Comparison of ENCODE assay signal across 9 cellular contexts in genomic region chr13:101785858-101786257, GRCh38.
DNase-seq lines count a peak whose midpoint lies in the region; ATAC-seq and TF ChIP-seq lines count a peak whose summit lies in the region.
"Had no signal": no experiment of that assay in that cellular context is flagged by ENCODE, and none has a peak within 500 bp of the region (broad histone marks: within the 10 kb centered on the region; RNA-seq: fewer than 3 reads in every experiment).

No MANE protein-coding gene starts in this region.

- H3K9me3 Mint-ChIP-seq in activated naive CD4-positive, alpha-beta T cell treated with anti-CD3 and anti-CD28 coated beads for 36 hours, result no peaks in the 10 kb centered on the region

- no peak overlapping the region for H3K4me3 ChIP-seq in OCI-LY1 (ENCODE audit: low read depth, low read length, poor library complexity, severe bottlenecking)
- no peak overlapping the region for H3K4me3 ChIP-seq in aorta (ENCODE audit: low read length in 2 of 2)
- H3K4me3 ChIP-seq: HAP-1 had no signal

- H3K36me3 Mint-ChIP-seq in activated naive CD4-positive, alpha-beta T cell treated with anti-CD3 and anti-CD28 coated beads for 36 hours (ENCODE audit: low read depth), result no peaks in the 10 kb centered on the region

- no peak overlapping the region for H3K27ac Mint-ChIP-seq in activated naive CD4-positive, alpha-beta T cell treated with anti-CD3 and anti-CD28 coated beads for 36 hours

- intact Hi-C loops in activated naive CD4-positive, alpha-beta T cell treated with anti-CD3 and anti-CD28 coated beads for 36 hours (cut with micrococcal nuclease), result loop anchor here (5.0 kb wide), 1 partner anchor 771 kb away; no protein-coding TSS in a partner anchor
- intact Hi-C loops in aorta (cut with DNase I), result no loop called here

- no peaks in the 10 kb centered on the region for H3K79me2 ChIP-seq in OCI-LY1 (ENCODE audit: insufficient read depth, low read length)

- no peaks in the 10 kb centered on the region for H3K4me1 Mint-ChIP-seq in activated naive CD4-positive, alpha-beta T cell treated with anti-CD3 and anti-CD28 coated beads for 36 hours (ENCODE audit: low read depth)

- no peaks in the 10 kb centered on the region for H3F3A ChIP-seq in OCI-LY1 (ENCODE audit: insufficient read depth, low read length)

- TF ChIP-seq CTCF in OCI-LY1 (IDR thresholded peaks at IDR 0.05; ENCODE audit: low read length) (peak; percentile 43), foreskin keratinocyte (conservative IDR thresholded peaks at IDR 0.05) (peak; percentile 28)

- DNase-seq in DMS114 treated with DMSO at 0.1 percent for 48 hours (lab: John Stamatoyannopoulos, UW; ENCODE audit: unreplicated experiment), result peak; percentile 2
- DNase-seq in HS-27A (ENCODE audit: low read depth), result peak; percentile 17
- DNase-seq in foreskin keratinocyte, result no peak
- DNase-seq in activated naive CD4-positive, alpha-beta T cell treated with anti-CD3 and anti-CD28 coated beads for 36 hours, result no peak
- DNase-seq in aorta, result no peak

- no peak overlapping the region for H3K4me3 Mint-ChIP-seq in activated naive CD4-positive, alpha-beta T cell treated with anti-CD3 and anti-CD28 coated beads for 36 hours

- no peak overlapping the region for H3K4me2 ChIP-seq in OCI-LY1 (ENCODE audit: low read length)

- no peak overlapping the region for H2AFZ ChIP-seq in OCI-LY1 (ENCODE audit: low read length)

- H3K4me1 ChIP-seq in OCI-LY1 (ENCODE audit: insufficient read depth, low read length, severe bottlenecking) (no peaks in the 10 kb centered on the region), foreskin keratinocyte (no peaks in the 10 kb centered on the region), aorta (ENCODE audit: control insufficient read depth in 1 of 2, insufficient read depth in 2 of 2, low read length in 2 of 2) (no peaks in the 10 kb centered on the region)
- H3K4me1 ChIP-seq: HAP-1 had no signal

- CTCF ChIA-PET in activated naive CD4-positive, alpha-beta T cell treated with anti-CD3 and anti-CD28 coated beads for 36 hours (lab: Charles Lee), result no interaction called here

- no peaks in the 10 kb centered on the region for H3K9me2 ChIP-seq in OCI-LY1 (ENCODE audit: low read depth, low read length)

- H3K9me3 ChIP-seq in OCI-LY1 (ENCODE audit: low read length) (no peaks in the 10 kb centered on the region), aorta (ENCODE audit: control insufficient read depth, low read length) (no peaks in the 10 kb centered on the region)
- H3K9me3 ChIP-seq: HAP-1 had no signal

- peak; percentile 40 for ATAC-seq in foreskin keratinocyte
- no peak for ATAC-seq in GM18502 (IDR thresholded peaks at IDR 0.05; ENCODE audit: poor library complexity, unreplicated experiment)
- ATAC-seq in GM18511 (IDR thresholded peaks at IDR 0.05; ENCODE audit: unreplicated experiment), result no peak
- ATAC-seq in aorta (ENCODE audit: low FRiP score), result no peak

- H3K27ac ChIP-seq in OCI-LY1 (ENCODE audit: low read depth, low read length, poor library complexity, severe bottlenecking) (no peak overlapping the region), foreskin keratinocyte (no peak overlapping the region), aorta (ENCODE audit: low read depth in 1 of 2, low read length in 2 of 2) (no peak overlapping the region)

- H4K20me1 ChIP-seq in OCI-LY1 (ENCODE audit: insufficient read depth, low read length), result no peaks in the 10 kb centered on the region

- no peak overlapping the region for H3K9ac ChIP-seq in OCI-LY1 (ENCODE audit: low read length)

- H3K27me3 Mint-ChIP-seq in activated naive CD4-positive, alpha-beta T cell treated with anti-CD3 and anti-CD28 coated beads for 36 hours (ENCODE audit: low read depth), result peaks cover 18% of the 10 kb centered on the region

- no peaks in the 10 kb centered on the region for H3K36me3 ChIP-seq in OCI-LY1 (ENCODE audit: insufficient read depth, low read length)
- no peaks in the 10 kb centered on the region for H3K36me3 ChIP-seq in aorta (ENCODE audit: control insufficient read depth in 1 of 2, insufficient read depth in 2 of 2, low read length in 1 of 2)
- H3K36me3 ChIP-seq: HAP-1 had no signal

- WGBS in aorta, 2 donors, result 52 to 67% methylated on average over 1 of the region's 1 CpG

- H3K27me3 ChIP-seq in OCI-LY1 (ENCODE audit: insufficient read depth, low read length) (no peaks in the 10 kb centered on the region), foreskin keratinocyte (no peaks in the 10 kb centered on the region), aorta (ENCODE audit: control insufficient read depth in 1 of 2, insufficient read depth in 2 of 2, low read length in 1 of 2) (no peaks in the 10 kb centered on the region)

Comparison
In these comparisons a context has a peak if more than half of its experiments do, and no peak if none do; other contexts are left out.
1. DNase-seq: peak in DMS114 treated with DMSO at 0.1 percent for 48 hours (single experiment) and HS-27A (single experiment); none in foreskin keratinocyte (0 of 2), activated naive CD4-positive, alpha-beta T cell treated with anti-CD3 and anti-CD28 coated beads for 36 hours (single experiment) and aorta (0 of 2).